8 cellular contexts compared by ENCODE assay signal in genomic region chr17:66304304-66305174, GRCh38. TPM values are rescaled to one million over a fixed set of nuclear protein-coding genes. Genes with fewer than 3 reads are reported as not detected.
A peak's percentile ranks its signal among the peaks of the same experiment; 100 is the strongest.
DNase-seq lines count a peak whose midpoint lies in the region; ATAC-seq lines count a peak whose summit lies in the region.

No MANE protein-coding gene starts in this region.

- H3K36me3 Mint-ChIP-seq in activated T-helper 1 cell treated with anti-CD3 and anti-CD28 coated beads, Interleukin-12 subunit alpha, Interleukin-12 subunit beta, Interleukin-2, Interleukin-4 antibody, amounts not matched to agents 30 ng/mL and 10 ng/mL and 1 ng/mL, durations not matched to agents 14 hours and 24 hours and 36 hours (ENCODE audit: low read depth): peaks cover 43% of the 10 kb centered on the region

- H3K27me3 Mint-ChIP-seq in activated T-helper 1 cell treated with anti-CD3 and anti-CD28 coated beads, Interleukin-12 subunit alpha, Interleukin-12 subunit beta, Interleukin-2, Interleukin-4 antibody, amounts not matched to agents 30 ng/mL and 10 ng/mL and 1 ng/mL, durations not matched to agents 14 hours and 24 hours and 36 hours (ENCODE audit: insufficient read depth): peaks cover 9% of the 10 kb centered on the region

- peak overlapping the region in 6 of 21 experiments; percentile 1 to 70 (median 25) for H3K27ac ChIP-seq in skin epidermis

- no peaks in the 10 kb centered on the region for H3K9me3 ChIP-seq in MG63

- H3K4me3 ChIP-seq in MG63 (peak overlapping the region; percentile 80), skin epidermis (peak overlapping the region in 4 of 7 experiments; percentile 12 to 87 (median 80))

- ATAC-seq in GM19328 (IDR thresholded peaks at IDR 0.05; ENCODE audit: unreplicated experiment): no peak

- peaks cover 28% of the 10 kb centered on the region for H3K36me3 ChIP-seq in MG63

- DNase-seq in DMS153 treated with DMSO at 0.1 percent for 48 hours (lab: John Stamatoyannopoulos, UW; ENCODE audit: unreplicated experiment): peak; percentile 50
- peak; percentile 15 for DNase-seq in MG63
- no peak for DNase-seq in activated T-helper 1 cell treated with anti-CD3 and anti-CD28 coated beads, Interleukin-12 subunit alpha, Interleukin-12 subunit beta, Interleukin-2, Interleukin-4 antibody, amounts not matched to agents 30 ng/mL and 10 ng/mL and 1 ng/mL, durations not matched to agents 14 hours and 24 hours and 36 hours (ENCODE audit: low spot score)
- peak; percentile 15 to 20 for DNase-seq in hippocampal formation (lab: John Stamatoyannopoulos, UW)
- DNase-seq in SIG-M5 (lab: John Stamatoyannopoulos, UW): no peak
- no peak for DNase-seq in MV-4-11 (lab: John Stamatoyannopoulos, UW)

- H3K27ac Mint-ChIP-seq in activated T-helper 1 cell treated with anti-CD3 and anti-CD28 coated beads, Interleukin-12 subunit alpha, Interleukin-12 subunit beta, Interleukin-2, Interleukin-4 antibody, amounts not matched to agents 30 ng/mL and 10 ng/mL and 1 ng/mL, durations not matched to agents 14 hours and 24 hours and 36 hours: peak overlapping the region; percentile 99

- intact Hi-C loops in activated T-helper 1 cell treated with anti-CD3 and anti-CD28 coated beads, Interleukin-12 subunit alpha, Interleukin-12 subunit beta, Interleukin-2, Interleukin-4 antibody, amounts not matched to agents 30 ng/mL and 10 ng/mL and 1 ng/mL, durations not matched to agents 14 hours and 24 hours and 36 hours (cut with micrococcal nuclease): loop anchor here (1.0 to 10.0 kb wide), 6 partner anchors 112 to 1903 kb away; partner anchors contain the start of genes CEP112 and GNA13

- H3K27me3 ChIP-seq in MG63: no peaks in the 10 kb centered on the region

- H3K9me3 Mint-ChIP-seq in activated T-helper 1 cell treated with anti-CD3 and anti-CD28 coated beads, Interleukin-12 subunit alpha, Interleukin-12 subunit beta, Interleukin-2, Interleukin-4 antibody, amounts not matched to agents 30 ng/mL and 10 ng/mL and 1 ng/mL, durations not matched to agents 14 hours and 24 hours and 36 hours: no peaks in the 10 kb centered on the region

- H3K4me1 Mint-ChIP-seq in activated T-helper 1 cell treated with anti-CD3 and anti-CD28 coated beads, Interleukin-12 subunit alpha, Interleukin-12 subunit beta, Interleukin-2, Interleukin-4 antibody, amounts not matched to agents 30 ng/mL and 10 ng/mL and 1 ng/mL, durations not matched to agents 14 hours and 24 hours and 36 hours (ENCODE audit: low read depth): peaks cover 73% of the 10 kb centered on the region

- H3K4me3 Mint-ChIP-seq in activated T-helper 1 cell treated with anti-CD3 and anti-CD28 coated beads, Interleukin-12 subunit alpha, Interleukin-12 subunit beta, Interleukin-2, Interleukin-4 antibody, amounts not matched to agents 30 ng/mL and 10 ng/mL and 1 ng/mL, durations not matched to agents 14 hours and 24 hours and 36 hours: peak overlapping the region; percentile 100

RNA-seq across cellular contexts. Expression of gene PRKCA, which starts 2.1 kb away (rescaled TPM):
- total RNA-seq in MG63 (2014; rRNA removed; shearing (Covaris generic); ENCODE audit: low replicate concordance): 16.6 and 17.3 TPM in 2 replicates
- 155 and 157 TPM in 2 replicates for total RNA-seq in activated T-helper 1 cell treated with anti-CD3 and anti-CD28 coated beads, Interleukin-12 subunit alpha, Interleukin-12 subunit beta, Interleukin-2, Interleukin-4 antibody, amounts not matched to agents 30 ng/mL and 10 ng/mL and 1 ng/mL, durations not matched to agents 14 hours and 24 hours and 36 hours

Comparison
In these comparisons a context has a peak if more than half of its experiments do, and no peak if none do; other contexts are left out.
1. DNase-seq: peak in DMS153 treated with DMSO at 0.1 percent for 48 hours (single experiment), MG63 (single experiment) and hippocampal formation (2 of 2); none in activated T-helper 1 cell treated with anti-CD3 and anti-CD28 coated beads, Interleukin-12 subunit alpha, Interleukin-12 subunit beta, Interleukin-2, Interleukin-4 antibody, amounts not matched to agents 30 ng/mL and 10 ng/mL and 1 ng/mL, durations not matched to agents 14 hours and 24 hours and 36 hours (single experiment), SIG-M5 (single experiment) and MV-4-11 (single experiment).